In the genomic region with DNA sequence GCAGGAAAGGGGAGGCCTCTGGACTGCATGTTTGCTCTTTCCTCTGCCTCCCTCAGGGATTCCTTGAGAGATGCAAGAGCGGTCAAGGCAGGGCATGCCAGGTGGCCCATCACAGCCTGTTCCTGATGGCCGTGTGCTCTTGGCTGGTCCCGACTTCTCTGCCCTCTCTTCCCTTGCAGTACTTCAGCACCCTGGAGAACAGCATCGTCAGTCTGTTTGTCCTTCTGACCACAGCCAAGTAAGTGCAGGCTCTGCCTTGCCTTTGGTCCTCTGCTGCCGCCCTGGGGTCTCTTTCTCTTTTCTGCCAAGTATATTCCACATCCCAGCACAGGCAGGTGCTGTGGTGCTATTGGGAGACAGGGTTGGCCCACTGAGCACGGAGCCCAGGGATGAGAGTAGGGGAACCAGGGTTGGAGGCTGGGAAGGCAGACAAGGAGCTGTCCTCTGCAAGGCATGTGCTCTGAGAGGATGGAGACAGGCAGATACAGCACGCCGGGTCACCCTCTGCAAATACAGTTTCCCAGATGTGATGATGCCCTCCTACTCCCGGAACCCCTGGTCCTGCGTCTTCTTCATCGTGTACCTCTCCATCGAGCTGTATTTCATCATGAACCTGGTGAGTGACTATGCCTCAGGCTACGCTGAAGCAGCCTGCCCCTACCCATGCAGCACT, we compare ENCODE assay signal across 15 cellular contexts. TPM values are rescaled to one million over a fixed set of nuclear protein-coding genes. Genes with fewer than 3 reads are reported as not detected.
DNase-seq lines count a peak whose midpoint lies in the region; ATAC-seq, FAIRE-seq and TF ChIP-seq lines count a peak whose summit lies in the region.
"Had no signal": no experiment of that assay in that cellular context is flagged by ENCODE, and none has a peak within 500 bp of the region (broad histone marks: within the 10 kb centered on the region; RNA-seq: fewer than 3 reads in every experiment).

No MANE protein-coding gene starts in this region.

- no peak overlapping the region for H3K4me3 ChIP-seq in H7 (ENCODE audit: insufficient read depth, low read depth, low read length)
- no peak overlapping the region for H3K4me3 ChIP-seq in bronchial epithelial cell (ENCODE audit: low read depth, low read length)
- H3K4me3 ChIP-seq: PC-9 had no signal

- DNase-seq in H7 (peak; percentile 49), bronchial epithelial cell (ENCODE audit: low read depth) (peak; percentile 6), iPS-NIHi7 (ENCODE audit: extremely low spot score) (peak; percentile 53), substantia nigra (lab: John Stamatoyannopoulos, UW) (no peak), glomerular visceral epithelial cell (ENCODE audit: extremely low spot score) (no peak), SIG-M5 (lab: John Stamatoyannopoulos, UW) (no peak)
- no peak for DNase-seq in activated CD4-positive, alpha-beta T cell treated with anti-CD3 and anti-CD28 coated beads, Interleukin-2, amount 50 U/mL, for 48 hours
- DNase-seq: activated T-cell treated with anti-CD3 and anti-CD28 coated beads, Interleukin-2, amount 50 U/mL, for 1 hour; NCI-H1105 treated with DMSO at 0.1 percent for 48 hours; NCI-H510A; PC-9; stimulated activated CD4-positive, alpha-beta T cell treated with anti-CD3 and anti-CD28 coated beads, Interleukin-4, amount 100 ng/mL, for 24 hours; stimulated activated naive B cell treated with anti-CD40 and anti-IgM and Interleukin-4, amounts not matched to agents 10 μg/mL and 1 μg/mL and 100 μg/mL, for 72 hours; T-helper 1 cell had no signal

- FAIRE-seq in bronchial epithelial cell (lab: Jason Lieb, UNC): no peak

- H3K27ac ChIP-seq in substantia nigra (ENCODE audit: low read depth, low read length, poor library complexity, severe bottlenecking): peak overlapping the region; percentile 14
- H3K27ac ChIP-seq: PC-9 had no signal

- H3K36me3 ChIP-seq in H7 (replicated peaks; ENCODE audit: control insufficient read depth, insufficient read depth, low read length) (peaks cover 9% of the 10 kb centered on the region), bronchial epithelial cell (ENCODE audit: control insufficient read depth, insufficient read depth, low read length) (peaks cover 3% of the 10 kb centered on the region)

- ATAC-seq in HG03439 (IDR thresholded peaks at IDR 0.05; ENCODE audit: unreplicated experiment): no peak
- ATAC-seq: stimulated activated naive B cell treated with anti-CD40 and anti-IgM and Interleukin-4, amounts not matched to agents 10 μg/mL and 1 μg/mL and 100 μg/mL, for 72 hours had no signal

- no peaks in the 10 kb centered on the region for H3K27me3 ChIP-seq in H7 (ENCODE audit: control insufficient read depth, insufficient read depth, low read length)
- no peaks in the 10 kb centered on the region for H3K27me3 ChIP-seq in bronchial epithelial cell (ENCODE audit: control insufficient read depth, insufficient read depth, low read length)

- TF ChIP-seq CTCF in bronchial epithelial cell (IDR thresholded peaks at IDR 0.05; ENCODE audit: insufficient read depth, low read length, severe bottlenecking): no peak

RNA-seq across cellular contexts. Expression of gene TPCN1, which starts 51.9 kb away (rescaled TPM):
- 19.2 and 20.7 TPM in 2 replicates for total RNA-seq in H7 (2014; rRNA removed; shearing (Covaris generic))
- total RNA-seq in bronchial epithelial cell: 9.0 and 11.3 TPM in 2 replicates

Comparison
In these comparisons a context has a peak if more than half of its experiments do, and no peak if none do; other contexts are left out.
1. DNase-seq: peak in H7 (single experiment), bronchial epithelial cell (single experiment) and iPS-NIHi7 (single experiment); none in substantia nigra (0 of 49), activated CD4-positive, alpha-beta T cell treated with anti-CD3 and anti-CD28 coated beads, Interleukin-2, amount 50 U/mL, for 48 hours (0 of 2), glomerular visceral epithelial cell (single experiment) and SIG-M5 (single experiment).